In genomic region chr12:132256646-132257045, GRCh38 we compare ENCODE assay signal across 25 cellular contexts.
DNase-seq lines count a peak whose midpoint lies in the region; ATAC-seq, FAIRE-seq and TF ChIP-seq lines count a peak whose summit lies in the region.
"Had no signal": no experiment of that assay in that cellular context is flagged by ENCODE, and none has a peak within 500 bp of the region (broad histone marks: within the 10 kb centered on the region; RNA-seq: fewer than 3 reads in every experiment).

No MANE protein-coding gene starts in this region.

- H3K36me3 ChIP-seq in HepG2 (replicated peaks in 1 of 2; ENCODE audit: control insufficient read depth in 1 of 2, insufficient read depth in 2 of 2, low read length in 2 of 2) (no peaks in the 10 kb centered on the region), right lobe of liver (no peaks in the 10 kb centered on the region), lower lobe of right lung (no peaks in the 10 kb centered on the region)
- H3K36me3 ChIP-seq: BE2C; BLaER1 treated with 17β-estradiol and CSF1 and Interleukin-3, amounts not matched to agents 10 nM and 100 nM had no signal

- H3K4me1 ChIP-seq in HepG2 (ENCODE audit: insufficient read depth, low read length) (no peaks in the 10 kb centered on the region), right lobe of liver (no peaks in the 10 kb centered on the region), lower lobe of right lung (no peaks in the 10 kb centered on the region)
- H3K4me1 ChIP-seq: A549, BE2C had no signal

- no peak for TF ChIP-seq RAD21 in HepG2 (CRISPR knock-in tag; IDR thresholded peaks at IDR 0.05)

- CTCF ChIA-PET in HepG2 (lab: Yijun Ruan, JAX; ENCODE audit: low intra/inter-chr PET ratio, low total read pairs), result no interaction called here

- no peak for TF ChIP-seq CTCF in HepG2 (CRISPR knock-in tag; IDR thresholded peaks at IDR 0.05)
- TF ChIP-seq CTCF in right lobe of liver (IDR thresholded peaks at IDR 0.05), result no peak
- no peak for TF ChIP-seq CTCF in lower lobe of right lung (IDR thresholded peaks at IDR 0.05)

- ATAC-seq in Right ventricle myocardium superior (ENCODE audit: poor library complexity), result no peak
- no peak for ATAC-seq in HepG2
- ATAC-seq in right lobe of liver, result no peak
- ATAC-seq in lower lobe of right lung, result no peak
- no peak for ATAC-seq in GM19455 (IDR thresholded peaks at IDR 0.05; ENCODE audit: unreplicated experiment)
- ATAC-seq: A549, GM12878, GM23338, HCT116 had no signal

- 21% methylated on average over 8 of the region's 9 CpGs for WGBS in HepG2 (ENCODE audit: low lambda C conversion rate)
- WGBS in right lobe of liver (ENCODE audit: insufficient coverage, low coverage, low lambda C conversion rate, missing lambda C conversion rate), result 75% methylated on average over 2 of the region's 9 CpGs

- no TSS peak for BruUV-seq in HepG2 (replicated peaks; lab: Mats Ljungman, UMichigan)

- no peaks in the 10 kb centered on the region for H3K9me3 ChIP-seq in HepG2 (ENCODE audit: low read length)
- H3K9me3 ChIP-seq in right lobe of liver, result no peaks in the 10 kb centered on the region
- no peaks in the 10 kb centered on the region for H3K9me3 ChIP-seq in lower lobe of right lung
- H3K9me3 ChIP-seq: A549; BE2C; BLaER1 treated with 17β-estradiol and CSF1 and Interleukin-3, amounts not matched to agents 10 nM and 100 nM had no signal

- H3K27ac ChIP-seq in HepG2 (ENCODE audit: extremely low read length, insufficient read depth, low read length) (no peak overlapping the region), right lobe of liver (no peak overlapping the region), lower lobe of right lung (no peak overlapping the region)
- H3K27ac ChIP-seq: A549; BLaER1 treated with 17β-estradiol and CSF1 and Interleukin-3, amounts not matched to agents 10 nM and 100 nM had no signal

- DNase-seq in Right ventricle myocardium superior (peak; percentile 13), cardiac septum (ENCODE audit: low spot score) (no peak), HepG2 (ENCODE audit: low spot score) (no peak), right lobe of liver (no peak), lower lobe of right lung (peak; percentile 10), Kasumi-1 (lab: John Stamatoyannopoulos, UW) (no peak)
- DNase-seq: 8988T; ACHN; AML-193; BE2C; CD4-positive, alpha-beta T cell; CD8-positive, alpha-beta memory T cell; DMS 273 treated with DMSO at 0.1 percent for 48 hours; DMS79; EL; GDM1; H9 had no signal

- POLR2A ChIA-PET in HepG2 (lab: Yijun Ruan, JAX), result no interaction called here

- no peak overlapping the region for H2AFZ ChIP-seq in HepG2 (ENCODE audit: low read length)
- H2AFZ ChIP-seq: GM23338 had no signal

- no peaks in the 10 kb centered on the region for H4K20me1 ChIP-seq in HepG2 (ENCODE audit: insufficient read depth, low read length)
- H4K20me1 ChIP-seq: BLaER1 treated with 17β-estradiol and CSF1 and Interleukin-3, amounts not matched to agents 10 nM and 100 nM had no signal

- H3K4me3 ChIP-seq in HepG2 (replicated peaks in 1 of 3; ENCODE audit: insufficient read depth in 1 of 3, low read depth in 2 of 3, low read length in 3 of 3) (no peak overlapping the region), right lobe of liver (no peak overlapping the region), lower lobe of right lung (no peak overlapping the region)
- H3K4me3 ChIP-seq: A549; BLaER1 treated with 17β-estradiol and CSF1 and Interleukin-3, amounts not matched to agents 10 nM and 100 nM; GM12878; GM23338 had no signal

- in situ Hi-C loops in HepG2 (cut with HindIII; ENCODE audit: extremely low pct_ligation_motif_present, low pct_unique_long_range_greater_than_20kb), result no loop called here

- FAIRE-seq in HepG2 (lab: Jason Lieb, UNC), result no peak
- FAIRE-seq: A549, D721Med, GM12878, GM19239 had no signal

- peaks cover 22 to 80% of the 10 kb centered on the region in 2 experiments for H3K27me3 ChIP-seq in HepG2 (ENCODE audit: control insufficient read depth in 1 of 2, insufficient read depth in 2 of 2, low read length in 2 of 2)
- H3K27me3 ChIP-seq in right lobe of liver, result no peaks in the 10 kb centered on the region
- H3K27me3 ChIP-seq in lower lobe of right lung (ENCODE audit: low read depth), result peaks cover 4% of the 10 kb centered on the region
- H3K27me3 ChIP-seq: BLaER1 treated with 17β-estradiol and CSF1 and Interleukin-3, amounts not matched to agents 10 nM and 100 nM had no signal

- no peak overlapping the region for H3K4me2 ChIP-seq in HepG2 (ENCODE audit: low read depth, low read length)
- H3K4me2 ChIP-seq: A549; BLaER1 treated with 17β-estradiol and CSF1 and Interleukin-3, amounts not matched to agents 10 nM and 100 nM; GM23338 had no signal

- H3K9ac ChIP-seq in HepG2 (ENCODE audit: insufficient read depth, low read depth, low read length), result no peak overlapping the region
- H3K9ac ChIP-seq: BLaER1 treated with 17β-estradiol and CSF1 and Interleukin-3, amounts not matched to agents 10 nM and 100 nM had no signal

- intact Hi-C loops in Right ventricle myocardium superior (cut with DNase I), result no loop called here
- intact Hi-C loops in cardiac septum (cut with DNase I), result no loop called here
- intact Hi-C loops in HepG2 (cut with micrococcal nuclease; ENCODE audit: unreplicated experiment), result no loop called here
- intact Hi-C loops in right lobe of liver (cut with DNase I), result no loop called here
- intact Hi-C loops in lower lobe of right lung (cut with DNase I), result no loop called here

- TF ChIP-seq EP300 in HepG2 (IDR thresholded peaks at IDR 0.05; ENCODE audit: low read depth in 2 of 2, low read length in 2 of 2), result no peak
- TF ChIP-seq EP300 in HepG2 (CRISPR knock-in tag; IDR thresholded peaks at IDR 0.05; ENCODE audit: borderline replicate concordance), result no peak

- TF ChIP-seq POLR2A in HepG2 (IDR thresholded peaks at IDR 0.05; ENCODE audit: insufficient read depth in 1 of 2, low read depth in 2 of 2, low read length in 2 of 2) (no peak), right lobe of liver (IDR thresholded peaks at IDR 0.05) (no peak)

- no peaks in the 10 kb centered on the region for H3K79me2 ChIP-seq in HepG2 (ENCODE audit: insufficient read depth, low read length)

TF ChIP-seq in HepG2, 621 proteins besides CTCF, POLR2A, EP300 and RAD21:
- TF ChIP-seq ZNF7 (CRISPR knock-in tag; IDR thresholded peaks at IDR 0.05), result peak; percentile 64; the same call in 1 of the 2 replicates
- no peak for TF ChIP-seq SMYD3 (CRISPR knock-in tag; IDR thresholded peaks at IDR 0.05)
- TF ChIP-seq MLX (CRISPR knock-in tag; IDR thresholded peaks at IDR 0.05), result no peak

Comparison
In these comparisons a context has a peak if more than half of its experiments do, and no peak if none do; other contexts are left out.
1. DNase-seq: peak in Right ventricle myocardium superior (single experiment) and lower lobe of right lung (single experiment); none in cardiac septum (single experiment), HepG2 (single experiment), right lobe of liver (0 of 3) and Kasumi-1 (0 of 2).